ENCODE assay signal across 8 cellular contexts in genomic region chr20:4720121-4720976, GRCh38. TPM values are rescaled to one million over a fixed set of nuclear protein-coding genes. Genes with fewer than 3 reads are reported as not detected.
DNase-seq lines count a peak whose midpoint lies in the region; ATAC-seq and TF ChIP-seq lines count a peak whose summit lies in the region.

No MANE protein-coding gene starts in this region.

- peak; percentile 86 for TF ChIP-seq CTCF in endodermal cell (conservative IDR thresholded peaks at IDR 0.05)

- H3K27ac ChIP-seq in CD4-positive, alpha-beta memory T cell (ENCODE audit: low read depth, low read length) = no peak overlapping the region
- H3K27ac ChIP-seq in endodermal cell (ENCODE audit: low read depth, low read length) = peak overlapping the region; percentile 88

- H3K27ac Mint-ChIP-seq in CD4-positive, alpha-beta memory T cell = peak overlapping the region in 5 of 7 donors; percentile 14 to 87 (median 65)
- peak overlapping the region; percentile 83 for H3K27ac Mint-ChIP-seq in endodermal cell

- peak overlapping the region; percentile 5 for H3K9ac ChIP-seq in endodermal cell (ENCODE audit: extremely low read depth, low read length, poor library complexity, severe bottlenecking)

- no peaks in the 10 kb centered on the region for H3K9me3 ChIP-seq in CD4-positive, alpha-beta memory T cell (ENCODE audit: control insufficient read depth in 1 of 2, low read length in 2 of 2)
- H3K9me3 ChIP-seq in endodermal cell (ENCODE audit: control insufficient read depth, low read length) = no peaks in the 10 kb centered on the region

- no peaks in the 10 kb centered on the region for H3K36me3 Mint-ChIP-seq in CD4-positive, alpha-beta memory T cell
- no peaks in the 10 kb centered on the region for H3K36me3 Mint-ChIP-seq in endodermal cell (ENCODE audit: low read depth)

- H3K36me3 ChIP-seq in CD4-positive, alpha-beta memory T cell (ENCODE audit: insufficient read depth, low read length) = no peaks in the 10 kb centered on the region
- H3K36me3 ChIP-seq in endodermal cell (ENCODE audit: control insufficient read depth, insufficient read depth, low read length) = no peaks in the 10 kb centered on the region

- H3K27me3 ChIP-seq in CD4-positive, alpha-beta memory T cell (ENCODE audit: insufficient read depth, low read length) = no peaks in the 10 kb centered on the region
- no peaks in the 10 kb centered on the region for H3K27me3 ChIP-seq in endodermal cell (ENCODE audit: control insufficient read depth, insufficient read depth, low read length, poor library complexity, severe bottlenecking)

- no peaks in the 10 kb centered on the region for H3K27me3 Mint-ChIP-seq in CD4-positive, alpha-beta memory T cell
- H3K27me3 Mint-ChIP-seq in endodermal cell (ENCODE audit: insufficient read depth) = no peaks in the 10 kb centered on the region

- peaks cover 0 to 2% (median 0%) of the 10 kb centered on the region in 8 donors for H3K9me3 Mint-ChIP-seq in CD4-positive, alpha-beta memory T cell
- H3K9me3 Mint-ChIP-seq in endodermal cell = peaks cover 1% of the 10 kb centered on the region

- peaks cover 10% of the 10 kb centered on the region for H3K4me1 ChIP-seq in CD4-positive, alpha-beta memory T cell (ENCODE audit: insufficient read depth, low read length)
- H3K4me1 ChIP-seq in endodermal cell (ENCODE audit: control insufficient read depth, insufficient read depth, low read length) = peaks cover 11% of the 10 kb centered on the region

- H3K4me1 Mint-ChIP-seq in CD4-positive, alpha-beta memory T cell = peaks cover 4 to 9% (median 7%) of the 10 kb centered on the region in 4 donors
- peaks cover 19% of the 10 kb centered on the region for H3K4me1 Mint-ChIP-seq in endodermal cell

- ATAC-seq in GM19351 (IDR thresholded peaks at IDR 0.05; ENCODE audit: unreplicated experiment) (peak; percentile 93), HG03457 (IDR thresholded peaks at IDR 0.05; ENCODE audit: unreplicated experiment) (peak; percentile 82)

- POLR2A ChIA-PET in CD4-positive, alpha-beta memory T cell (lab: Charles Lee; ENCODE audit: partially characterized antibody) = interaction anchor here (1.0 to 1.8 kb wide), 2 partner anchors 36 to 107 kb away, joined by 3 to 10 read pairs; no protein-coding TSS in a partner anchor

- CTCF ChIA-PET in CD4-positive, alpha-beta memory T cell (lab: Charles Lee; ENCODE audit: partially characterized antibody) = interaction anchor here (0.6 to 17.2 kb wide), 13 partner anchors 10 to 227 kb away, joined by 3 to 369 read pairs (median 4); no protein-coding TSS in a partner anchor

- H3K4me3 Mint-ChIP-seq in CD4-positive, alpha-beta memory T cell = peak overlapping the region in 1 of 8 donors; percentile 50
- H3K4me3 Mint-ChIP-seq in endodermal cell = no peak overlapping the region

- H3K4me3 ChIP-seq in CD4-positive, alpha-beta memory T cell (ENCODE audit: low read length in 2 of 2) = no peak overlapping the region
- no peak overlapping the region for H3K4me3 ChIP-seq in endodermal cell (ENCODE audit: low read length)

- intact Hi-C loops in CD4-positive, alpha-beta memory T cell (cut with micrococcal nuclease) = loop anchor here (1.0 kb wide), 3 partner anchors 106 to 612 kb away; no protein-coding TSS in a partner anchor

- peak; percentile 75 to 78 (median 77) for DNase-seq in CD4-positive, alpha-beta memory T cell
- peak; percentile 94 to 97 for DNase-seq in NOMO-1 (lab: John Stamatoyannopoulos, UW; ENCODE audit: unreplicated experiment in 2 of 2)
- DNase-seq in activated CD8-positive, alpha-beta memory T cell treated with anti-CD3 and anti-CD28 coated beads for 48 hours (ENCODE audit: low read depth in 2 of 3, low spot score in 2 of 3) = peak; percentile 32 to 61 (median 40)
- peak; percentile 90 for DNase-seq in endodermal cell
- DNase-seq in midbrain (lab: John Stamatoyannopoulos, UW) = peak; percentile 92
- DNase-seq in stimulated activated CD8-positive, alpha-beta memory T cell treated with anti-CD3 and anti-CD28 coated beads, Interleukin-4, amount 100 ng/mL, for 1 hour (ENCODE audit: low read depth in 2 of 2, low spot score in 1 of 2) = peak; percentile 54 to 60

- WGBS in endodermal cell (ENCODE audit: insufficient coverage in 1 of 2, insufficient read length in 1 of 2), 2 experiments = 7 to 25% methylated on average over 13 to 15 of the region's 15 CpGs

RNA-seq across cellular contexts. Expression of gene PRND, which starts 1.4 kb away (rescaled TPM):
- not detected for total RNA-seq in CD4-positive, alpha-beta memory T cell
- polyA plus RNA-seq in CD4-positive, alpha-beta memory T cell = under 1 TPM in 1 of 2 donors, not detected in 1; 0.04 TPM
- total RNA-seq in endodermal cell = under 1 TPM; 0.24 to 0.88 TPM
- 0.32 TPM for polyA plus RNA-seq in endodermal cell (2013, experiment 1 of 2)
- polyA plus RNA-seq in endodermal cell (2013, experiment 2 of 2) = 0.21 TPM

RNA-seq across cellular contexts. Expression of gene PRNP, which starts 34.1 kb away (rescaled TPM):
- 10 to 100 TPM; 64.1 to 67.6 TPM for total RNA-seq in CD4-positive, alpha-beta memory T cell
- 100 to 1,000 TPM; 130 to 160 TPM for polyA plus RNA-seq in CD4-positive, alpha-beta memory T cell
- 10 to 100 TPM in 1 of 2 donors, 1 to 10 TPM in 1; 9.3 to 14.9 TPM for total RNA-seq in endodermal cell
- polyA plus RNA-seq in endodermal cell (2013, experiment 1 of 2) = 12.3 TPM
- polyA plus RNA-seq in endodermal cell (2013, experiment 2 of 2) = 11.2 TPM

Comparison
In these comparisons a context has a peak if more than half of its experiments do, and no peak if none do; other contexts are left out.
1. DNase-seq: peak in every context shown above with its lines; median percentile 96 in NOMO-1; 92 in midbrain; 90 in endodermal cell; 77 in CD4-positive, alpha-beta memory T cell; 57 in stimulated activated CD8-positive, alpha-beta memory T cell treated with anti-CD3 and anti-CD28 coated beads, Interleukin-4, amount 100 ng/mL, for 1 hour; 40 in activated CD8-positive, alpha-beta memory T cell treated with anti-CD3 and anti-CD28 coated beads for 48 hours.
2. RNA of gene PRNP, which starts 34.1 kb away (total RNA-seq): 64.1 to 67.6 TPM in CD4-positive, alpha-beta memory T cell; 9.3 to 14.9 TPM in endodermal cell; every median in the first group is over 4 times any median in the second.